13 cellular contexts compared by ENCODE assay signal in the genomic region with DNA sequence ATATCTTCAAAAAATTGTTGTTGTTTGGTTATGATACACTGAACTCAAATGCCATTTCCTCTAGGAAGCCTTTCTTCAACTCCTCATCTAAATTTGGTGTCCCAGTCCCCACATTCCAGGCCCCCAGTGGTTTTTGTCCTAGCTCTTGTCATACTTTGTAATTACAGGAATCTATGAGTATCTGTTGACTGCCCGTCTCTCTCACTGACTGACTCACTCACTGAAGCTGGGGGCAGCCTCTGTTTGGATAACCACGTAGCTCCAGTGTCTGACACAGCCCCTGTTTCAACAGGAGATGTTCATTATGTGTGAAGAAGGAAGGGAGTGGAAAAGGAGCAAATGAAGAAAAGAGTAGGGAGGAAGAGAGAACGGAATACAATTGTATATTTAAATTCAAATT.
DNase-seq lines count a peak whose midpoint lies in the region; ATAC-seq, FAIRE-seq and TF ChIP-seq lines count a peak whose summit lies in the region.
"Had no signal": no experiment of that assay in that cellular context is flagged by ENCODE, and none has a peak within 500 bp of the region (broad histone marks: within the 10 kb centered on the region; RNA-seq: fewer than 3 reads in every experiment).

No MANE protein-coding gene starts in this region.

- H3K4me3 ChIP-seq in SK-N-SH (ENCODE audit: low read depth in 2 of 2, low read length in 1 of 2) (no peak overlapping the region), fibroblast of pulmonary artery (replicated peaks; ENCODE audit: low read depth, low read length) (no peak overlapping the region)
- H3K4me3 ChIP-seq: lung had no signal

- no peaks in the 10 kb centered on the region for H3K36me3 ChIP-seq in SK-N-SH (replicated peaks in 1 of 2; ENCODE audit: control insufficient read depth in 1 of 2, insufficient read depth in 2 of 2, low read length in 1 of 2)

- peak; percentile 77 for DNase-seq in HCEC 1CT
- DNase-seq in SK-N-SH = no peak
- DNase-seq in fibroblast of pulmonary artery (ENCODE audit: low read depth) = peak; percentile 63
- peak; percentile 87 for DNase-seq in renal cortical epithelial cell (ENCODE audit: low read depth)
- DNase-seq in D721Med (ENCODE audit: insufficient read length, low spot score) = no peak
- no peak for DNase-seq in SK-N-DZ (ENCODE audit: low spot score)
- DNase-seq in GDM1 (lab: John Stamatoyannopoulos, UW) = no peak
- DNase-seq: activated T-cell treated with anti-CD3 and anti-CD28 coated beads for 4 hours, DMS 273 treated with DMSO at 0.1 percent for 48 hours, NCI-H2029 had no signal

- WGBS in SK-N-SH (ENCODE audit: low lambda C conversion rate) = 17% methylated on average over 3 of the region's 3 CpGs

- no peaks in the 10 kb centered on the region for H3K27me3 ChIP-seq in SK-N-SH (ENCODE audit: insufficient read depth)

- peak overlapping the region; percentile 58 to 69; a peak in 3 of 4 replicates for H3K27ac ChIP-seq in SK-N-SH (ENCODE audit: low read depth in 2 of 2, low read length in 1 of 2)

- H2AFZ ChIP-seq in SK-N-SH (ENCODE audit: low read depth) = no peak overlapping the region

- no peak for TF ChIP-seq RAD21 in SK-N-SH (IDR thresholded peaks at IDR 0.05; ENCODE audit: low read length)

- TF ChIP-seq EP300 in SK-N-SH (IDR thresholded peaks at IDR 0.05; ENCODE audit: borderline replicate concordance in 1 of 2, low read depth in 1 of 2, low read length in 1 of 2) = peak in 1 of 2 experiments; percentile 61; a peak in 2 of 4 replicates

- peaks cover 12% of the 10 kb centered on the region for H3F3A ChIP-seq in SK-N-SH (replicated peaks; ENCODE audit: insufficient read depth)

- no peaks in the 10 kb centered on the region for H3K9me3 ChIP-seq in SK-N-SH

- H3K4me2 ChIP-seq in SK-N-SH = peak overlapping the region; percentile 21; the same call in 1 of the 2 replicates

- ATAC-seq in HG03460 (IDR thresholded peaks at IDR 0.05; ENCODE audit: unreplicated experiment) = no peak

- H3K9me2 ChIP-seq in SK-N-SH = no peaks in the 10 kb centered on the region

- CTCF ChIA-PET in SK-N-SH (lab: Yijun Ruan, JAX) = interaction anchor here (1.1 kb wide), 1 partner anchor 15 kb away, joined by 3 read pairs; no protein-coding TSS in a partner anchor

- no peaks in the 10 kb centered on the region for H4K20me1 ChIP-seq in SK-N-SH (ENCODE audit: insufficient read depth)

- FAIRE-seq in D721Med (lab: Jason Lieb, UNC) = no peak
- FAIRE-seq: GM18507 had no signal

- no peaks in the 10 kb centered on the region for H3K79me2 ChIP-seq in SK-N-SH (ENCODE audit: insufficient read depth)

- TF ChIP-seq CTCF in SK-N-SH (IDR thresholded peaks at IDR 0.05) (no peak), fibroblast of pulmonary artery (IDR thresholded peaks at IDR 0.05; ENCODE audit: low read length, missing control alignments) (no peak), D721Med (IDR thresholded peaks at IDR 0.05; ENCODE audit: insufficient read depth, missing control alignments) (no peak)

- POLR2A ChIA-PET in SK-N-SH (lab: Yijun Ruan, JAX) = no interaction called here

- peaks cover 0 to 22% of the 10 kb centered on the region in 2 experiments; a peak in 3 of 4 replicates for H3K4me1 ChIP-seq in SK-N-SH (ENCODE audit: control insufficient read depth in 1 of 2, insufficient read depth in 2 of 2, low read depth in 1 of 2, low read length in 1 of 2)

- H3K9ac ChIP-seq in SK-N-SH = no peak overlapping the region; the same call in 1 of the 2 replicates

TF ChIP-seq in SK-N-SH, 30 proteins besides CTCF, POLR2A, EP300 and RAD21:
- TF ChIP-seq TEAD4 (IDR thresholded peaks at IDR 0.05; ENCODE audit: borderline replicate concordance, insufficient read depth) (peak; percentile 61; the same call in 1 of the 2 replicates), FOXM1 (IDR thresholded peaks at IDR 0.05; ENCODE audit: low read depth) (peak; percentile 31; the same call in 1 of the 2 replicates), JUND (IDR thresholded peaks at IDR 0.05) (peak; percentile 82), EZH2phosphoT487 (IDR thresholded peaks at IDR 0.05; ENCODE audit: borderline replicate concordance, low read depth) (no peak), GABPA (IDR thresholded peaks at IDR 0.05; ENCODE audit: low read depth) (no peak), SMC3 (IDR thresholded peaks at IDR 0.05; ENCODE audit: low read depth, low read length) (no peak), PBX3 (IDR thresholded peaks at IDR 0.05) (peak; percentile 68), RXRA (IDR thresholded peaks at IDR 0.05; ENCODE audit: borderline replicate concordance, low read depth) (no peak), TCF12 (IDR thresholded peaks at IDR 0.05) (peak; percentile 68), YY1 (IDR thresholded peaks at IDR 0.05; ENCODE audit: low read depth) (no peak), FOSL2 (IDR thresholded peaks at IDR 0.05; ENCODE audit: borderline replicate concordance, low read depth) (peak; percentile 81), MEF2A (IDR thresholded peaks at IDR 0.05; ENCODE audit: borderline replicate concordance, low read depth) (peak; percentile 27; the same call in 1 of the 2 replicates), MAX (IDR thresholded peaks at IDR 0.05; ENCODE audit: low read depth) (peak; percentile 45; the same call in 1 of the 2 replicates)

Comparison
In these comparisons a context has a peak if more than half of its experiments do, and no peak if none do; other contexts are left out.
1. DNase-seq: peak in HCEC 1CT (single experiment), fibroblast of pulmonary artery (single experiment) and renal cortical epithelial cell (single experiment); none in SK-N-SH (single experiment), D721Med (single experiment), SK-N-DZ (single experiment) and GDM1 (single experiment).